In genomic region chr2:211611061-211611518, GRCh38 we compare ENCODE assay signal across 1 cellular context.
TF ChIP-seq lines count a peak whose summit lies in the region.

No MANE protein-coding gene starts in this region.

TF ChIP-seq in WTC11, 78 proteins besides CTCF, POLR2A, EP300 and RAD21 (continued from another document):
- TF ChIP-seq, protein P1, sequence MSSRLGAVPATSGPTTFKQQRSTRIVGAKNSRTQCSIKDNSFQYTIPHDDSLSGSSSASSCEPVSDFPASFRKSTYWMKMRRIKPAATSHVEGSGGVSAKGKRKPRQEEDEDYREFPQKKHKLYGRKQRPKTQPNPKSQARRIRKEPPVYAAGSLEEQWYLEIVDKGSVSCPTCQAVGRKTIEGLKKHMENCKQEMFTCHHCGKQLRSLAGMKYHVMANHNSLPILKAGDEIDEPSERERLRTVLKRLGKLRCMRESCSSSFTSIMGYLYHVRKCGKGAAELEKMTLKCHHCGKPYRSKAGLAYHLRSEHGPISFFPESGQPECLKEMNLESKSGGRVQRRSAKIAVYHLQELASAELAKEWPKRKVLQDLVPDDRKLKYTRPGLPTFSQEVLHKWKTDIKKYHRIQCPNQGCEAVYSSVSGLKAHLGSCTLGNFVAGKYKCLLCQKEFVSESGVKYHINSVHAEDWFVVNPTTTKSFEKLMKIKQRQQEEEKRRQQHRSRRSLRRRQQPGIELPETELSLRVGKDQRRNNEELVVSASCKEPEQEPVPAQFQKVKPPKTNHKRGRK (CRISPR knock-in tag; IDR thresholded peaks at IDR 0.05; ENCODE audit: borderline replicate concordance) = no peak
- TF ChIP-seq ZMAT4 (CRISPR knock-in tag; IDR thresholded peaks at IDR 0.05) = no peak
- no peak for TF ChIP-seq ZNF232 (CRISPR knock-in tag; IDR thresholded peaks at IDR 0.05)
- no peak for TF ChIP-seq E2F4 (CRISPR knock-in tag; IDR thresholded peaks at IDR 0.05; ENCODE audit: borderline replicate concordance, low read depth)
- no peak for TF ChIP-seq ZNF263 (CRISPR knock-in tag; IDR thresholded peaks at IDR 0.05; ENCODE audit: low read depth)
- TF ChIP-seq CREM (CRISPR knock-in tag; IDR thresholded peaks at IDR 0.05) = no peak
- TF ChIP-seq, protein P2, sequence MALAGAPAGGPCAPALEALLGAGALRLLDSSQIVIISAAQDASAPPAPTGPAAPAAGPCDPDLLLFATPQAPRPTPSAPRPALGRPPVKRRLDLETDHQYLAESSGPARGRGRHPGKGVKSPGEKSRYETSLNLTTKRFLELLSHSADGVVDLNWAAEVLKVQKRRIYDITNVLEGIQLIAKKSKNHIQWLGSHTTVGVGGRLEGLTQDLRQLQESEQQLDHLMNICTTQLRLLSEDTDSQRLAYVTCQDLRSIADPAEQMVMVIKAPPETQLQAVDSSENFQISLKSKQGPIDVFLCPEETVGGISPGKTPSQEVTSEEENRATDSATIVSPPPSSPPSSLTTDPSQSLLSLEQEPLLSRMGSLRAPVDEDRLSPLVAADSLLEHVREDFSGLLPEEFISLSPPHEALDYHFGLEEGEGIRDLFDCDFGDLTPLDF (CRISPR knock-in tag; IDR thresholded peaks at IDR 0.05) = no peak
